In genomic region chr19:16040642-16041041, GRCh38 we compare ENCODE assay signal across 2 cellular contexts.
TF ChIP-seq lines count a peak whose summit lies in the region.

No MANE protein-coding gene starts in this region.

TF ChIP-seq in K562, 482 proteins besides CTCF, POLR2A, EP300 and RAD21:
- TF ChIP-seq ZNF609 (CRISPR knock-in tag; IDR thresholded peaks at IDR 0.05; ENCODE audit: borderline replicate concordance) (no peak), CHCHD3 (CRISPR knock-in tag; IDR thresholded peaks at IDR 0.05) (no peak), ZNF316 (IDR thresholded peaks at IDR 0.05) (0 out of 2 replicates have a peak, but pooled peaks have one; percentile 3), NR2C1 (IDR thresholded peaks at IDR 0.05) (peak; percentile 42; the same call in 1 of the 2 replicates), NR2C1 (tag; IDR thresholded peaks at IDR 0.05) (no peak)
TF ChIP-seq in K562: peak in this region for 2.

TF ChIP-seq in liver, 16 proteins besides CTCF, POLR2A, EP300 and RAD21 (continued from another document):
- TF ChIP-seq MAX (IDR thresholded peaks at IDR 0.05) (no peak), HNF4A (conservative IDR thresholded peaks at IDR 0.05) (peak in 1 of 2 donors; percentile 34), ZBTB33 (IDR thresholded peaks at IDR 0.05) (no peak), YY1 (IDR thresholded peaks at IDR 0.05) (no peak), NR2F2 (IDR thresholded peaks at IDR 0.05) (no peak), GABPA (IDR thresholded peaks at IDR 0.05 in 1 of 2, conservative IDR thresholded peaks at IDR 0.05 in 1 of 2) (no peak), TAF1 (conservative IDR thresholded peaks at IDR 0.05) (no peak), SP1 (IDR thresholded peaks at IDR 0.05) (peak; percentile 57), EGR1 (IDR thresholded peaks at IDR 0.05; ENCODE audit: low read depth in 2 of 2) (no peak), FOXA2 (IDR thresholded peaks at IDR 0.05) (no peak)
